Comparison of ENCODE assay signal across 12 cellular contexts in the genomic region with DNA sequence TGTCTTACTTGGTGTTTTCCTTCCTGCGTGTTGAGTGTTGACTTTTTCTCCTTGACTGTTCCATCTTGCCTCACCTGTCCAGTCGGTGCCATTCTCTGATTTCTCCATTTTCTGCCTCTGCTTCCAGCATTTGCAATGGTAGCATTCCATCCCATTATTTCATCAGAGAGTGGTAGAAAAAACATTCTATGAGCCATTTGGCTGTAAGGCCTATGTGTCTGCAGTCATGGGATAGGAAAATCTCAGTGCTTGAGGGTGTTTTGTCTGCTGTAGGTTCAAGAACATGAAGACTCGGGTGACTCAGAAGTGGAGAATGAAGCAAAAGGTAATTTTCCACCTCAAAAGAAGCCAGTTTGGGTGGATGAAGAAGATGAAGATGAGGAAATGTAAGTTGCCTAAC. TPM values are rescaled to one million over a fixed set of nuclear protein-coding genes. Genes with fewer than 3 reads are reported as not detected.
DNase-seq lines count a peak whose midpoint lies in the region; ATAC-seq, FAIRE-seq and TF ChIP-seq lines count a peak whose summit lies in the region.
"Had no signal": no experiment of that assay in that cellular context is flagged by ENCODE, and none has a peak within 500 bp of the region (broad histone marks: within the 10 kb centered on the region; RNA-seq: fewer than 3 reads in every experiment).

No MANE protein-coding gene starts in this region.

- no peak overlapping the region for H3K4me3 ChIP-seq in AG10803 (ENCODE audit: low read length)

- peak overlapping the region; percentile 91 for H3K27ac Mint-ChIP-seq in activated T-helper 17 cell treated with anti-CD3 and anti-CD28 coated beads, Interleukin-2, amount 50 U/mL, for 72 hours

- no peaks in the 10 kb centered on the region for H3K27me3 Mint-ChIP-seq in activated T-helper 17 cell treated with anti-CD3 and anti-CD28 coated beads, Interleukin-2, amount 50 U/mL, for 72 hours

- FAIRE-seq in GM12892 (lab: Jason Lieb, UNC) (peak; percentile 57), H54 (lab: Jason Lieb, UNC) (no peak)
- FAIRE-seq: GM18507 had no signal

- no peak for TF ChIP-seq CTCF in AG10803 (conservative IDR thresholded peaks at IDR 0.05; ENCODE audit: low read length)

- peak; percentile 31 for DNase-seq in AG10803 (ENCODE audit: low read depth)
- DNase-seq in GM12892 (ENCODE audit: insufficient read length): no peak
- DNase-seq in islet precursor cell: peak; percentile 73
- DNase-seq in H54 (ENCODE audit: insufficient read length, low spot score): no peak
- no peak for DNase-seq in cerebellar nuclear complex (lab: John Stamatoyannopoulos, UW)
- no peak for DNase-seq in SIG-M5 (lab: John Stamatoyannopoulos, UW)
- DNase-seq: effector CD4-positive, alpha-beta T cell; KBM-7; stimulated activated CD4-positive, alpha-beta T cell treated with anti-CD3 and anti-CD28 coated beads, Interleukin-2, amount 100 ng/mL, for 24 hours had no signal

- H3K9me3 Mint-ChIP-seq in activated T-helper 17 cell treated with anti-CD3 and anti-CD28 coated beads, Interleukin-2, amount 50 U/mL, for 72 hours: no peaks in the 10 kb centered on the region

- TF ChIP-seq POLR2A in GM12892 (IDR thresholded peaks at IDR 0.05; ENCODE audit: low read depth, low read length): no peak
- no peak for TF ChIP-seq POLR2A in H54 (IDR thresholded peaks at IDR 0.05; ENCODE audit: low read depth, low read length)

- H3K36me3 Mint-ChIP-seq in activated T-helper 17 cell treated with anti-CD3 and anti-CD28 coated beads, Interleukin-2, amount 50 U/mL, for 72 hours (ENCODE audit: low read depth): peaks cover 89% of the 10 kb centered on the region

- ATAC-seq in activated T-helper 17 cell treated with anti-CD3 and anti-CD28 coated beads, Interleukin-2, amount 50 U/mL, for 72 hours (replicated peaks): no peak
- ATAC-seq in GM19463 (IDR thresholded peaks at IDR 0.05; ENCODE audit: unreplicated experiment): no peak

- H3K4me3 Mint-ChIP-seq in activated T-helper 17 cell treated with anti-CD3 and anti-CD28 coated beads, Interleukin-2, amount 50 U/mL, for 72 hours: peak overlapping the region; percentile 81

- H3K4me1 Mint-ChIP-seq in activated T-helper 17 cell treated with anti-CD3 and anti-CD28 coated beads, Interleukin-2, amount 50 U/mL, for 72 hours: peaks cover 21% of the 10 kb centered on the region

RNA-seq across cellular contexts. Expression of a gene that starts 2.7 kb away (rescaled TPM):
- polyA plus RNA-seq in GM12892 (2012; ENCODE audit: missing spikeins): 56.0 TPM
- 10 to 100 TPM; 37.5 to 66.2 TPM for total RNA-seq in activated T-helper 17 cell treated with anti-CD3 and anti-CD28 coated beads, Interleukin-2, amount 50 U/mL, for 72 hours

RNA-seq across cellular contexts. Expression of a gene that starts 3.2 kb away (rescaled TPM):
- polyA plus RNA-seq in GM12892 (2012; ENCODE audit: missing spikeins): 9.9 TPM
- 10 to 100 TPM; 10.7 to 17.2 TPM for total RNA-seq in activated T-helper 17 cell treated with anti-CD3 and anti-CD28 coated beads, Interleukin-2, amount 50 U/mL, for 72 hours

Comparison
In these comparisons a context has a peak if more than half of its experiments do, and no peak if none do; other contexts are left out.
1. DNase-seq: peak in AG10803 (single experiment) and islet precursor cell (single experiment); none in GM12892 (single experiment), H54 (single experiment), cerebellar nuclear complex (0 of 2) and SIG-M5 (single experiment).